In the genomic region with DNA sequence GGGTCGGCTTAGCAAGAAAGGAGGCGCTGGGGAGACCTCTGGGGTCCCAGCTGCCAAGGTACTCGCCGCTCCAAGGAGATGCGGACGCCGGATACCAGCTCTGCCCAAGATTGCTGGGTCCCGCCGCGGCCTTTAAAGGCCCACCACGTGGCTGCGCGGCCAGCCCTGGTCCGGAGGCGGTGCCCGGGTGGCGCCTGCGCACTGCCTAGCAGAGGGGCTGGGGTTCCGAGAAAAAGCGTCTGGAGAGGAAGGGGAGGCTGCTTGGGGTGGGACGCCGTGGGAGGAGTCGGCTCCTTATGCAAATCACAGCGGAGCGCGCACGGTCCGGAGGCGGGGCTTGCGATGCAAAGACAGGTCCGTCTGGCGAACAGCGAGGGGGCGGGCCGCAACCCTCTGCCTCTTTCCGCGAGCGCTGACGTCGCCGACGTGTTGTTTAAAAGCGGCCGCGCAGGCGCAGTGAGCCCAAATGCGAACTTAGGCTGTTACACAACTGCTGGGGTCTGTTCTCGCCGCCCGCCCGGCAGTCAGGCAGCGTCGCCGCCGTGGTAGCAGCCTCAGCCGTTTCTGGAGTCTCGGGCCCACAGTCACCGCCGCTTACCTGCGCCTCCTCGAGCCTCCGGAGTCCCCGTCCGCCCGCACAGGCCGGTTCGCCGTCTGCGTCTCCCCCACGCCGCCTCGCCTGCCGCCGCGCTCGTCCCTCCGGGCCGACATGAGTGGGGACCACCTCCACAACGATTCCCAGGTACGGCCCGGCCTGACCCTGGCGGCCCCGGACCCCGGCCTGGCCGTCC, we compare ENCODE assay signal across 1 cellular context.
TF ChIP-seq lines count a peak whose summit lies in the region.

A gene (plus strand): TSS at position 464 of the 791 bp plus-strand sequence. CDS start 246 bp downstream, at position 710.

TF ChIP-seq in K562, 482 proteins besides CTCF, POLR2A, EP300 and RAD21 (continued from another document and continues in another):
- TF ChIP-seq, protein P1, sequence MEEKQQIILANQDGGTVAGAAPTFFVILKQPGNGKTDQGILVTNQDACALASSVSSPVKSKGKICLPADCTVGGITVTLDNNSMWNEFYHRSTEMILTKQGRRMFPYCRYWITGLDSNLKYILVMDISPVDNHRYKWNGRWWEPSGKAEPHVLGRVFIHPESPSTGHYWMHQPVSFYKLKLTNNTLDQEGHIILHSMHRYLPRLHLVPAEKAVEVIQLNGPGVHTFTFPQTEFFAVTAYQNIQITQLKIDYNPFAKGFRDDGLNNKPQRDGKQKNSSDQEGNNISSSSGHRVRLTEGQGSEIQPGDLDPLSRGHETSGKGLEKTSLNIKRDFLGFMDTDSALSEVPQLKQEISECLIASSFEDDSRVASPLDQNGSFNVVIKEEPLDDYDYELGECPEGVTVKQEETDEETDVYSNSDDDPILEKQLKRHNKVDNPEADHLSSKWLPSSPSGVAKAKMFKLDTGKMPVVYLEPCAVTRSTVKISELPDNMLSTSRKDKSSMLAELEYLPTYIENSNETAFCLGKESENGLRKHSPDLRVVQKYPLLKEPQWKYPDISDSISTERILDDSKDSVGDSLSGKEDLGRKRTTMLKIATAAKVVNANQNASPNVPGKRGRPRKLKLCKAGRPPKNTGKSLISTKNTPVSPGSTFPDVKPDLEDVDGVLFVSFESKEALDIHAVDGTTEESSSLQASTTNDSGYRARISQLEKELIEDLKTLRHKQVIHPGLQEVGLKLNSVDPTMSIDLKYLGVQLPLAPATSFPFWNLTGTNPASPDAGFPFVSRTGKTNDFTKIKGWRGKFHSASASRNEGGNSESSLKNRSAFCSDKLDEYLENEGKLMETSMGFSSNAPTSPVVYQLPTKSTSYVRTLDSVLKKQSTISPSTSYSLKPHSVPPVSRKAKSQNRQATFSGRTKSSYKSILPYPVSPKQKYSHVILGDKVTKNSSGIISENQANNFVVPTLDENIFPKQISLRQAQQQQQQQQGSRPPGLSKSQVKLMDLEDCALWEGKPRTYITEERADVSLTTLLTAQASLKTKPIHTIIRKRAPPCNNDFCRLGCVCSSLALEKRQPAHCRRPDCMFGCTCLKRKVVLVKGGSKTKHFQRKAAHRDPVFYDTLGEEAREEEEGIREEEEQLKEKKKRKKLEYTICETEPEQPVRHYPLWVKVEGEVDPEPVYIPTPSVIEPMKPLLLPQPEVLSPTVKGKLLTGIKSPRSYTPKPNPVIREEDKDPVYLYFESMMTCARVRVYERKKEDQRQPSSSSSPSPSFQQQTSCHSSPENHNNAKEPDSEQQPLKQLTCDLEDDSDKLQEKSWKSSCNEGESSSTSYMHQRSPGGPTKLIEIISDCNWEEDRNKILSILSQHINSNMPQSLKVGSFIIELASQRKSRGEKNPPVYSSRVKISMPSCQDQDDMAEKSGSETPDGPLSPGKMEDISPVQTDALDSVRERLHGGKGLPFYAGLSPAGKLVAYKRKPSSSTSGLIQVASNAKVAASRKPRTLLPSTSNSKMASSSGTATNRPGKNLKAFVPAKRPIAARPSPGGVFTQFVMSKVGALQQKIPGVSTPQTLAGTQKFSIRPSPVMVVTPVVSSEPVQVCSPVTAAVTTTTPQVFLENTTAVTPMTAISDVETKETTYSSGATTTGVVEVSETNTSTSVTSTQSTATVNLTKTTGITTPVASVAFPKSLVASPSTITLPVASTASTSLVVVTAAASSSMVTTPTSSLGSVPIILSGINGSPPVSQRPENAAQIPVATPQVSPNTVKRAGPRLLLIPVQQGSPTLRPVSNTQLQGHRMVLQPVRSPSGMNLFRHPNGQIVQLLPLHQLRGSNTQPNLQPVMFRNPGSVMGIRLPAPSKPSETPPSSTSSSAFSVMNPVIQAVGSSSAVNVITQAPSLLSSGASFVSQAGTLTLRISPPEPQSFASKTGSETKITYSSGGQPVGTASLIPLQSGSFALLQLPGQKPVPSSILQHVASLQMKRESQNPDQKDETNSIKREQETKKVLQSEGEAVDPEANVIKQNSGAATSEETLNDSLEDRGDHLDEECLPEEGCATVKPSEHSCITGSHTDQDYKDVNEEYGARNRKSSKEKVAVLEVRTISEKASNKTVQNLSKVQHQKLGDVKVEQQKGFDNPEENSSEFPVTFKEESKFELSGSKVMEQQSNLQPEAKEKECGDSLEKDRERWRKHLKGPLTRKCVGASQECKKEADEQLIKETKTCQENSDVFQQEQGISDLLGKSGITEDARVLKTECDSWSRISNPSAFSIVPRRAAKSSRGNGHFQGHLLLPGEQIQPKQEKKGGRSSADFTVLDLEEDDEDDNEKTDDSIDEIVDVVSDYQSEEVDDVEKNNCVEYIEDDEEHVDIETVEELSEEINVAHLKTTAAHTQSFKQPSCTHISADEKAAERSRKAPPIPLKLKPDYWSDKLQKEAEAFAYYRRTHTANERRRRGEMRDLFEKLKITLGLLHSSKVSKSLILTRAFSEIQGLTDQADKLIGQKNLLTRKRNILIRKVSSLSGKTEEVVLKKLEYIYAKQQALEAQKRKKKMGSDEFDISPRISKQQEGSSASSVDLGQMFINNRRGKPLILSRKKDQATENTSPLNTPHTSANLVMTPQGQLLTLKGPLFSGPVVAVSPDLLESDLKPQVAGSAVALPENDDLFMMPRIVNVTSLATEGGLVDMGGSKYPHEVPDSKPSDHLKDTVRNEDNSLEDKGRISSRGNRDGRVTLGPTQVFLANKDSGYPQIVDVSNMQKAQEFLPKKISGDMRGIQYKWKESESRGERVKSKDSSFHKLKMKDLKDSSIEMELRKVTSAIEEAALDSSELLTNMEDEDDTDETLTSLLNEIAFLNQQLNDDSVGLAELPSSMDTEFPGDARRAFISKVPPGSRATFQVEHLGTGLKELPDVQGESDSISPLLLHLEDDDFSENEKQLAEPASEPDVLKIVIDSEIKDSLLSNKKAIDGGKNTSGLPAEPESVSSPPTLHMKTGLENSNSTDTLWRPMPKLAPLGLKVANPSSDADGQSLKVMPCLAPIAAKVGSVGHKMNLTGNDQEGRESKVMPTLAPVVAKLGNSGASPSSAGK (IDR thresholded peaks at IDR 0.05) = peak; percentile 88; the same call in 1 of the 2 replicates
- TF ChIP-seq TEAD1 (CRISPR knock-in tag; IDR thresholded peaks at IDR 0.05) = peak in 1 of 2 experiments; percentile 68; a peak in 2 of 4 replicates
- no peak for TF ChIP-seq CBX3 (IDR thresholded peaks at IDR 0.05; ENCODE audit: borderline replicate concordance in 1 of 2, low read length in 2 of 2)
- TF ChIP-seq, protein P2, sequence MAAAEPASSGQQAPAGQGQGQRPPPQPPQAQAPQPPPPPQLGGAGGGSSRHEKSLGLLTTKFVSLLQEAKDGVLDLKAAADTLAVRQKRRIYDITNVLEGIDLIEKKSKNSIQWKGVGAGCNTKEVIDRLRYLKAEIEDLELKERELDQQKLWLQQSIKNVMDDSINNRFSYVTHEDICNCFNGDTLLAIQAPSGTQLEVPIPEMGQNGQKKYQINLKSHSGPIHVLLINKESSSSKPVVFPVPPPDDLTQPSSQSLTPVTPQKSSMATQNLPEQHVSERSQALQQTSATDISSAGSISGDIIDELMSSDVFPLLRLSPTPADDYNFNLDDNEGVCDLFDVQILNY (CRISPR knock-in tag; IDR thresholded peaks at IDR 0.05) = no peak
- TF ChIP-seq, protein P3, sequence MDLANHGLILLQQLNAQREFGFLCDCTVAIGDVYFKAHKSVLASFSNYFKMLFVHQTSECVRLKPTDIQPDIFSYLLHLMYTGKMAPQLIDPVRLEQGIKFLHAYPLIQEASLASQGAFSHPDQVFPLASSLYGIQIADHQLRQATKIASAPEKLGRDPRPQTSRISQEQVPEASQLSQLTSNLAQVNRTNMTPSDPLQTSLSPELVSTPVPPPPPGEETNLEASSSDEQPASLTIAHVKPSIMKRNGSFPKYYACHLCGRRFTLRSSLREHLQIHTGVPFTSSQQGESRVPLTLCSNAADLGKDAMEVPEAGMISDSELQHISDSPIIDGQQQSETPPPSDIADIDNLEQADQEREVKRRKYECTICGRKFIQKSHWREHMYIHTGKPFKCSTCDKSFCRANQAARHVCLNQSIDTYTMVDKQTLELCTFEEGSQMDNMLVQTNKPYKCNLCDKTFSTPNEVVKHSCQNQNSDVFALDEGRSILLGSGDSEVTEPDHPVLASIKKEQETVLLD (IDR thresholded peaks at IDR 0.05) = peak; percentile 96
- 0 out of 2 replicates have a peak, but pooled peaks have one; percentile 21 for TF ChIP-seq KDM2B (CRISPR knock-in tag; IDR thresholded peaks at IDR 0.05)
- TF ChIP-seq, protein P4, sequence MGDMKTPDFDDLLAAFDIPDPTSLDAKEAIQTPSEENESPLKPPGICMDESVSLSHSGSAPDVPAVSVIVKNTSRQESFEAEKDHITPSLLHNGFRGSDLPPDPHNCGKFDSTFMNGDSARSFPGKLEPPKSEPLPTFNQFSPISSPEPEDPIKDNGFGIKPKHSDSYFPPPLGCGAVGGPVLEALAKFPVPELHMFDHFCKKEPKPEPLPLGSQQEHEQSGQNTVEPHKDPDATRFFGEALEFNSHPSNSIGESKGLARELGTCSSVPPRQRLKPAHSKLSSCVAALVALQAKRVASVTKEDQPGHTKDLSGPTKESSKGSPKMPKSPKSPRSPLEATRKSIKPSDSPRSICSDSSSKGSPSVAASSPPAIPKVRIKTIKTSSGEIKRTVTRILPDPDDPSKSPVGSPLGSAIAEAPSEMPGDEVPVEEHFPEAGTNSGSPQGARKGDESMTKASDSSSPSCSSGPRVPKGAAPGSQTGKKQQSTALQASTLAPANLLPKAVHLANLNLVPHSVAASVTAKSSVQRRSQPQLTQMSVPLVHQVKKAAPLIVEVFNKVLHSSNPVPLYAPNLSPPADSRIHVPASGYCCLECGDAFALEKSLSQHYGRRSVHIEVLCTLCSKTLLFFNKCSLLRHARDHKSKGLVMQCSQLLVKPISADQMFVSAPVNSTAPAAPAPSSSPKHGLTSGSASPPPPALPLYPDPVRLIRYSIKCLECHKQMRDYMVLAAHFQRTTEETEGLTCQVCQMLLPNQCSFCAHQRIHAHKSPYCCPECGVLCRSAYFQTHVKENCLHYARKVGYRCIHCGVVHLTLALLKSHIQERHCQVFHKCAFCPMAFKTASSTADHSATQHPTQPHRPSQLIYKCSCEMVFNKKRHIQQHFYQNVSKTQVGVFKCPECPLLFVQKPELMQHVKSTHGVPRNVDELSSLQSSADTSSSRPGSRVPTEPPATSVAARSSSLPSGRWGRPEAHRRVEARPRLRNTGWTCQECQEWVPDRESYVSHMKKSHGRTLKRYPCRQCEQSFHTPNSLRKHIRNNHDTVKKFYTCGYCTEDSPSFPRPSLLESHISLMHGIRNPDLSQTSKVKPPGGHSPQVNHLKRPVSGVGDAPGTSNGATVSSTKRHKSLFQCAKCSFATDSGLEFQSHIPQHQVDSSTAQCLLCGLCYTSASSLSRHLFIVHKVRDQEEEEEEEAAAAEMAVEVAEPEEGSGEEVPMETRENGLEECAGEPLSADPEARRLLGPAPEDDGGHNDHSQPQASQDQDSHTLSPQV (IDR thresholded peaks at IDR 0.05) = peak; percentile 39
- TF ChIP-seq, protein P5, sequence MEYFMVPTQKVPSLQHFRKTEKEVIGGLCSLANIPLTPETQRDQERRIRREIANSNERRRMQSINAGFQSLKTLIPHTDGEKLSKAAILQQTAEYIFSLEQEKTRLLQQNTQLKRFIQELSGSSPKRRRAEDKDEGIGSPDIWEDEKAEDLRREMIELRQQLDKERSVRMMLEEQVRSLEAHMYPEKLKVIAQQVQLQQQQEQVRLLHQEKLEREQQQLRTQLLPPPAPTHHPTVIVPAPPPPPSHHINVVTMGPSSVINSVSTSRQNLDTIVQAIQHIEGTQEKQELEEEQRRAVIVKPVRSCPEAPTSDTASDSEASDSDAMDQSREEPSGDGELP (CRISPR knock-in tag; IDR thresholded peaks at IDR 0.05; ENCODE audit: borderline replicate concordance) = peak; percentile 87
- TF ChIP-seq HOXB6 (CRISPR knock-in tag; IDR thresholded peaks at IDR 0.05; ENCODE audit: borderline replicate concordance) = no peak
- TF ChIP-seq CREBBP (IDR thresholded peaks at IDR 0.05; ENCODE audit: low read depth, low read length) = no peak
- TF ChIP-seq U2AF1 (optimal IDR thresholded peaks at IDR 0.05; ENCODE audit: low read depth, low read length) = peak; percentile 17
- TF ChIP-seq, protein P6, sequence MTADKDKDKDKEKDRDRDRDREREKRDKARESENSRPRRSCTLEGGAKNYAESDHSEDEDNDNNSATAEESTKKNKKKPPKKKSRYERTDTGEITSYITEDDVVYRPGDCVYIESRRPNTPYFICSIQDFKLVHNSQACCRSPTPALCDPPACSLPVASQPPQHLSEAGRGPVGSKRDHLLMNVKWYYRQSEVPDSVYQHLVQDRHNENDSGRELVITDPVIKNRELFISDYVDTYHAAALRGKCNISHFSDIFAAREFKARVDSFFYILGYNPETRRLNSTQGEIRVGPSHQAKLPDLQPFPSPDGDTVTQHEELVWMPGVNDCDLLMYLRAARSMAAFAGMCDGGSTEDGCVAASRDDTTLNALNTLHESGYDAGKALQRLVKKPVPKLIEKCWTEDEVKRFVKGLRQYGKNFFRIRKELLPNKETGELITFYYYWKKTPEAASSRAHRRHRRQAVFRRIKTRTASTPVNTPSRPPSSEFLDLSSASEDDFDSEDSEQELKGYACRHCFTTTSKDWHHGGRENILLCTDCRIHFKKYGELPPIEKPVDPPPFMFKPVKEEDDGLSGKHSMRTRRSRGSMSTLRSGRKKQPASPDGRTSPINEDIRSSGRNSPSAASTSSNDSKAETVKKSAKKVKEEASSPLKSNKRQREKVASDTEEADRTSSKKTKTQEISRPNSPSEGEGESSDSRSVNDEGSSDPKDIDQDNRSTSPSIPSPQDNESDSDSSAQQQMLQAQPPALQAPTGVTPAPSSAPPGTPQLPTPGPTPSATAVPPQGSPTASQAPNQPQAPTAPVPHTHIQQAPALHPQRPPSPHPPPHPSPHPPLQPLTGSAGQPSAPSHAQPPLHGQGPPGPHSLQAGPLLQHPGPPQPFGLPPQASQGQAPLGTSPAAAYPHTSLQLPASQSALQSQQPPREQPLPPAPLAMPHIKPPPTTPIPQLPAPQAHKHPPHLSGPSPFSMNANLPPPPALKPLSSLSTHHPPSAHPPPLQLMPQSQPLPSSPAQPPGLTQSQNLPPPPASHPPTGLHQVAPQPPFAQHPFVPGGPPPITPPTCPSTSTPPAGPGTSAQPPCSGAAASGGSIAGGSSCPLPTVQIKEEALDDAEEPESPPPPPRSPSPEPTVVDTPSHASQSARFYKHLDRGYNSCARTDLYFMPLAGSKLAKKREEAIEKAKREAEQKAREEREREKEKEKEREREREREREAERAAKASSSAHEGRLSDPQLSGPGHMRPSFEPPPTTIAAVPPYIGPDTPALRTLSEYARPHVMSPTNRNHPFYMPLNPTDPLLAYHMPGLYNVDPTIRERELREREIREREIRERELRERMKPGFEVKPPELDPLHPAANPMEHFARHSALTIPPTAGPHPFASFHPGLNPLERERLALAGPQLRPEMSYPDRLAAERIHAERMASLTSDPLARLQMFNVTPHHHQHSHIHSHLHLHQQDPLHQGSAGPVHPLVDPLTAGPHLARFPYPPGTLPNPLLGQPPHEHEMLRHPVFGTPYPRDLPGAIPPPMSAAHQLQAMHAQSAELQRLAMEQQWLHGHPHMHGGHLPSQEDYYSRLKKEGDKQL (CRISPR knock-in tag; IDR thresholded peaks at IDR 0.05; ENCODE audit: borderline replicate concordance) = no peak
- peak; percentile 57; the same call in 1 of the 2 replicates for TF ChIP-seq ZBTB7A (IDR thresholded peaks at IDR 0.05; ENCODE audit: borderline replicate concordance, control insufficient read depth, low read depth, low read length)
- no peak for TF ChIP-seq ZNF561 (CRISPR knock-in tag; conservative IDR thresholded peaks at IDR 0.05)
- TF ChIP-seq LCOR (CRISPR knock-in tag; IDR thresholded peaks at IDR 0.05) = peak; percentile 65; the same call in 1 of the 2 replicates
- no peak; the same call in 1 of the 2 replicates for TF ChIP-seq HNRNPL (IDR thresholded peaks at IDR 0.05; ENCODE audit: low read depth, low read length)
- no peak for TF ChIP-seq BRD9 (IDR thresholded peaks at IDR 0.05; ENCODE audit: low read depth, partially characterized antibody)
